16 cellular contexts compared by ENCODE assay signal in genomic region chr14:34994668-34995067, GRCh38.
"Had no signal": no experiment of that assay in that cellular context is flagged by ENCODE, and none has a peak within 500 bp of the region (broad histone marks: within the 10 kb centered on the region; RNA-seq: fewer than 3 reads in every experiment).

No MANE protein-coding gene starts in this region.

- H3K4me2 ChIP-seq: hepatocyte had no signal

- H3K27me3 ChIP-seq: brain microvascular endothelial cell, hepatocyte, sigmoid colon, suprapubic skin had no signal

- DNase-seq: activated CD4-positive, alpha-beta T cell treated with anti-CD3 and anti-CD28 coated beads, Interleukin-2, amount 50 U/mL, for 4 hours; activated CD4-positive, CD25-positive, alpha-beta regulatory T cell treated with anti-CD3 and anti-CD28 coated beads, Interleukin-2, amount 50 U/mL, for 72 hours; activated naive CD4-positive, alpha-beta T cell treated with anti-CD3 and anti-CD28 coated beads, Interleukin-2, amount 50 U/mL, for 16 hours; brain microvascular endothelial cell; cerebellar nuclear complex; dermis blood vessel endothelial cell; lower lobe of right lung; psoas muscle; sigmoid colon; stimulated activated CD4-positive, alpha-beta T cell treated with anti-CD3 and anti-CD28 coated beads, Interleukin-12 subunit alpha, Interleukin-12 subunit beta, amount 100 ng/mL, for 4 hours; stimulated activated naive CD8-positive, alpha-beta T cell treated with anti-CD3 and anti-CD28 coated beads, Interleukin-15, Interleukin-2, amounts not matched to agents 100 U/mL and 50 U/mL, for 24 hours had no signal

- H3K4me3 ChIP-seq: hepatocyte, lower lobe of right lung, psoas muscle, sigmoid colon, suprapubic skin had no signal

- H3K4me3 Mint-ChIP-seq: activated T-helper 17 cell treated with anti-CD3 and anti-CD28 coated beads, Interleukin-2, amount 50 U/mL, for 72 hours; nephron; type B pancreatic cell had no signal

- ATAC-seq: activated T-helper 17 cell treated with anti-CD3 and anti-CD28 coated beads, Interleukin-2, amount 50 U/mL, for 72 hours; lower lobe of right lung; psoas muscle; stimulated activated naive CD8-positive, alpha-beta T cell treated with anti-CD3 and anti-CD28 coated beads, Interleukin-15, Interleukin-2, amounts not matched to agents 100 U/mL and 50 U/mL, for 24 hours had no signal

- H3K4me1 ChIP-seq: lower lobe of right lung, psoas muscle, sigmoid colon, suprapubic skin had no signal

- H3K27ac ChIP-seq: brain microvascular endothelial cell, hepatocyte, lower lobe of right lung, psoas muscle, sigmoid colon, suprapubic skin had no signal

- H3K9me3 Mint-ChIP-seq: activated T-helper 17 cell treated with anti-CD3 and anti-CD28 coated beads, Interleukin-2, amount 50 U/mL, for 72 hours; nephron; type B pancreatic cell had no signal

- H3K9me3 ChIP-seq: lower lobe of right lung, psoas muscle, sigmoid colon, suprapubic skin had no signal

- H3K27ac Mint-ChIP-seq: activated T-helper 17 cell treated with anti-CD3 and anti-CD28 coated beads, Interleukin-2, amount 50 U/mL, for 72 hours; type B pancreatic cell had no signal

- H3K27me3 Mint-ChIP-seq: activated T-helper 17 cell treated with anti-CD3 and anti-CD28 coated beads, Interleukin-2, amount 50 U/mL, for 72 hours; type B pancreatic cell had no signal

- H3K36me3 ChIP-seq: brain microvascular endothelial cell had no signal
